ENCODE assay signal across 1 cellular context in the genomic region with DNA sequence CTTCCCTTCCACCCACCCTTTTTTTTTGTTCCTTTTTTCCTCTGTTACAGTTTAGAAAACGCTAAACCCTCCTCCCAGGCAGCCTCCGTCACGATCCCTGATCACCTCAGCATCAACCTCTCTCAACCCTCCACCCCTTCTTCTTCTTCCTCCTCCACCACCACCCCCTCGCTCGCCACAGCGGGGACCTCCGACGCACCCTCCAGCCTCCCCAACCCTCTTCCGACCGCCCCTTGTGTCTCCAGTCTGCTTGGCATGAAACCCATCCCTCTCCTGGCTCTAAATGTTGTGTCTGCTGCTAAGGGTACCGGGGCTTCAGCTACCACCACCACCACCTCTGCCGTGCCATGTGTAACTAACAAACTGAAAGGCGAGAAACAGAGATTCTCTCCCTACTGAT.
A peak's percentile ranks its signal among the peaks of the same experiment; 100 is the strongest.
TF ChIP-seq lines count a peak whose summit lies in the region.

No MANE protein-coding gene starts in this region.

TF ChIP-seq in H1, 55 proteins besides CTCF, POLR2A, EP300 and RAD21:
- TF ChIP-seq GTF2F1 (IDR thresholded peaks at IDR 0.05; ENCODE audit: borderline replicate concordance, low read depth, low read length), result no peak
- TF ChIP-seq POLR2AphosphoS5 (IDR thresholded peaks at IDR 0.05; ENCODE audit: low read depth, low read length), result 0 out of 2 replicates have a peak, but pooled peaks have one; percentile 29
